1 cellular context compared by ENCODE assay signal in the genomic region with DNA sequence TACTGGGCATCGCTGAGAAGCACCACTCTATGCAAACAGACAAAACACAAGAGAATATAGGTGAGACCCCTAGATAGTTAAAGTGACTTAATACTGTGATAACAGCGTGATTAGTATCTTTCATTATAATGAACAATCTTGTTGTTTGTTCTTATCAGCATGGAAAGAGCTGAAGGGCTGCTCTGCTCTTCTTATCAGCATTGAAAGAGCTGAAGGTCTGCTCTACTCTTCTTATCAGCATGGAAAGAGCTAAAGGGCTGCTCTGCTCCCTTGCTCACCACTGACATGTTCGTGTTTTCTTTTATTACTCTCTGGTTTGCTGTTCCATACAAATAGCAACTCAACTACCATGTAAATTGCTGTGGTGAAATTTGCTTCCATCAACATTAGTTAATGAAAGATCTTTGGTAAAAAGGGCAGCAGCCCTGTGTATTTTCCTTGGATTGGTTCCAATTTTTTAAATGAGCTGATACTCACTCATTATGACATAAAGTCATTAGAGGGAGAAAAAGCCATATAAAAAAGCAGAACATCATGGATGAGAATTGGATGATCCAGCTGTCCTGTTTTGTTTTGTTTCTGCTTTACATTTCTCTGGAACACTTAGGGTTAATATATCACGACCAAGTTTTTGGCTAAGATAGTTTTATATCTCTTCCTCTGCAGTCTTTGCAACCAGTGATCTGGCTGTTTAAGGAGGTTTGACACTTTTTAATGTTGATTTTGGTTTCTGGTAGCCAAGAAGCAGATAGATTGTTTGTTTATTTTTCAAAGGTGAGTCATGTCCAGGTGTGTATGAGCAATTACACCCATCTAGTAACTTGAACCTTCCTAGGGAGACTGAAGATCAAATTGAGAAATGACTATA.
TF ChIP-seq lines count a peak whose summit lies in the region.

No MANE protein-coding gene starts in this region.

TF ChIP-seq in HEK293, 187 proteins besides CTCF, POLR2A, EP300 and RAD21 (continued from another document and continues in another):
- TF ChIP-seq, protein P1, sequence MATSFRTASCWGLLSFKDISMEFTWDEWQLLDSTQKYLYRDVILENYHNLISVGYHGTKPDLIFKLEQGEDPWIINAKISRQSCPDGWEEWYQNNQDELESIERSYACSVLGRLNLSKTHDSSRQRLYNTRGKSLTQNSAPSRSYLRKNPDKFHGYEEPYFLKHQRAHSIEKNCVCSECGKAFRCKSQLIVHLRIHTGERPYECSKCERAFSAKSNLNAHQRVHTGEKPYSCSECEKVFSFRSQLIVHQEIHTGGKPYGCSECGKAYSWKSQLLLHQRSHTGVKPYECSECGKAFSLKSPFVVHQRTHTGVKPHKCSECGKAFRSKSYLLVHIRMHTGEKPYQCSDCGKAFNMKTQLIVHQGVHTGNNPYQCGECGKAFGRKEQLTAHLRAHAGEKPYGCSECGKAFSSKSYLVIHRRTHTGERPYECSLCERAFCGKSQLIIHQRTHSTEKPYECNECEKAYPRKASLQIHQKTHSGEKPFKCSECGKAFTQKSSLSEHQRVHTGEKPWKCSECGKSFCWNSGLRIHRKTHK (tag by site-specific recombination; IDR thresholded peaks at IDR 0.05): no peak
- TF ChIP-seq SETDB1 (IDR thresholded peaks at IDR 0.05; ENCODE audit: insufficient read length, low read length) (no peak), ZNF791 (tag by site-specific recombination; IDR thresholded peaks at IDR 0.05) (no peak), ZEB2 (tag by site-specific recombination; IDR thresholded peaks at IDR 0.05) (no peak), ZFHX2 (tag by site-specific recombination; conservative IDR thresholded peaks at IDR 0.05) (no peak), WT1 (tag by site-specific recombination; IDR thresholded peaks at IDR 0.05) (peak; percentile 48; the same call in 1 of the 2 replicates), ZNF404 (tag by site-specific recombination; IDR thresholded peaks at IDR 0.05) (no peak), OSR2 (tag by site-specific recombination; IDR thresholded peaks at IDR 0.05) (peak; percentile 30; the same call in 1 of the 2 replicates), ZNF514 (tag by site-specific recombination; IDR thresholded peaks at IDR 0.05) (no peak), ZNF132 (tag by site-specific recombination; IDR thresholded peaks at IDR 0.05; ENCODE audit: borderline replicate concordance) (no peak), ZNF335 (tag by site-specific recombination; conservative IDR thresholded peaks at IDR 0.05) (no peak), BCL11A (tag by site-specific recombination; IDR thresholded peaks at IDR 0.05; ENCODE audit: low read depth) (no peak), ZNF561 (tag by site-specific recombination; IDR thresholded peaks at IDR 0.05; ENCODE audit: borderline replicate concordance) (no peak), ZNF366 (tag by site-specific recombination; conservative IDR thresholded peaks at IDR 0.05) (peak; percentile 73), ZNF341 (tag by site-specific recombination; IDR thresholded peaks at IDR 0.05; ENCODE audit: low read depth) (no peak), ZBTB17 (tag by site-specific recombination; IDR thresholded peaks at IDR 0.05) (peak; percentile 11; the same call in 1 of the 2 replicates), KLF1 (tag by site-specific recombination; IDR thresholded peaks at IDR 0.05) (no peak), ZNF146 (tag by site-specific recombination; IDR thresholded peaks at IDR 0.05) (no peak), ZFP3 (tag by site-specific recombination; IDR thresholded peaks at IDR 0.05; ENCODE audit: low read depth) (no peak), ZNF169 (tag by site-specific recombination; IDR thresholded peaks at IDR 0.05) (no peak), MZF1 (tag by site-specific recombination; IDR thresholded peaks at IDR 0.05; ENCODE audit: borderline replicate concordance) (no peak), ZNF558 (tag by site-specific recombination; IDR thresholded peaks at IDR 0.05) (no peak), SP7 (tag by site-specific recombination; IDR thresholded peaks at IDR 0.05) (peak; percentile 48; the same call in 1 of the 2 replicates), ZNF664 (tag by site-specific recombination; IDR thresholded peaks at IDR 0.05) (peak; percentile 89), ZNF2 (tag by site-specific recombination; IDR thresholded peaks at IDR 0.05) (no peak), FEZF1 (tag by site-specific recombination; IDR thresholded peaks at IDR 0.05) (peak; percentile 59), KLF16 (tag by site-specific recombination; IDR thresholded peaks at IDR 0.05) (no peak), ZNF747 (tag by site-specific recombination; IDR thresholded peaks at IDR 0.05) (no peak), ZIC2 (tag by site-specific recombination; IDR thresholded peaks at IDR 0.05) (no peak)
- TF ChIP-seq, protein P2, sequence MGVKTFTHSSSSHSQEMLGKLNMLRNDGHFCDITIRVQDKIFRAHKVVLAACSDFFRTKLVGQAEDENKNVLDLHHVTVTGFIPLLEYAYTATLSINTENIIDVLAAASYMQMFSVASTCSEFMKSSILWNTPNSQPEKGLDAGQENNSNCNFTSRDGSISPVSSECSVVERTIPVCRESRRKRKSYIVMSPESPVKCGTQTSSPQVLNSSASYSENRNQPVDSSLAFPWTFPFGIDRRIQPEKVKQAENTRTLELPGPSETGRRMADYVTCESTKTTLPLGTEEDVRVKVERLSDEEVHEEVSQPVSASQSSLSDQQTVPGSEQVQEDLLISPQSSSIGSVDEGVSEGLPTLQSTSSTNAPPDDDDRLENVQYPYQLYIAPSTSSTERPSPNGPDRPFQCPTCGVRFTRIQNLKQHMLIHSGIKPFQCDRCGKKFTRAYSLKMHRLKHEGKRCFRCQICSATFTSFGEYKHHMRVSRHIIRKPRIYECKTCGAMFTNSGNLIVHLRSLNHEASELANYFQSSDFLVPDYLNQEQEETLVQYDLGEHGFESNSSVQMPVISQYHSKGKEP (tag by site-specific recombination; IDR thresholded peaks at IDR 0.05): no peak
- TF ChIP-seq, protein P3, sequence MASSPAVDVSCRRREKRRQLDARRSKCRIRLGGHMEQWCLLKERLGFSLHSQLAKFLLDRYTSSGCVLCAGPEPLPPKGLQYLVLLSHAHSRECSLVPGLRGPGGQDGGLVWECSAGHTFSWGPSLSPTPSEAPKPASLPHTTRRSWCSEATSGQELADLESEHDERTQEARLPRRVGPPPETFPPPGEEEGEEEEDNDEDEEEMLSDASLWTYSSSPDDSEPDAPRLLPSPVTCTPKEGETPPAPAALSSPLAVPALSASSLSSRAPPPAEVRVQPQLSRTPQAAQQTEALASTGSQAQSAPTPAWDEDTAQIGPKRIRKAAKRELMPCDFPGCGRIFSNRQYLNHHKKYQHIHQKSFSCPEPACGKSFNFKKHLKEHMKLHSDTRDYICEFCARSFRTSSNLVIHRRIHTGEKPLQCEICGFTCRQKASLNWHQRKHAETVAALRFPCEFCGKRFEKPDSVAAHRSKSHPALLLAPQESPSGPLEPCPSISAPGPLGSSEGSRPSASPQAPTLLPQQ (tag by site-specific recombination; IDR thresholded peaks at IDR 0.05): no peak
- TF ChIP-seq, protein P4, sequence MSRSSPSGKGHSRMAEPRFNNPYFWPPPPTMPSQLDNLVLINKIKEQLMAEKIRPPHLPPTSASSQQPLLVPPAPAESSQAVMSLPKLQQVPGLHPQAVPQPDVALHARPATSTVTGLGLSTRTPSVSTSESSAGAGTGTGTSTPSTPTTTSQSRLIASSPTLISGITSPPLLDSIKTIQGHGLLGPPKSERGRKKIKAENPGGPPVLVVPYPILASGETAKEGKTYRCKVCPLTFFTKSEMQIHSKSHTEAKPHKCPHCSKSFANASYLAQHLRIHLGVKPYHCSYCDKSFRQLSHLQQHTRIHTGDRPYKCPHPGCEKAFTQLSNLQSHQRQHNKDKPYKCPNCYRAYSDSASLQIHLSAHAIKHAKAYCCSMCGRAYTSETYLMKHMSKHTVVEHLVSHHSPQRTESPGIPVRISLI (tag by site-specific recombination; IDR thresholded peaks at IDR 0.05): 0 out of 2 replicates have a peak, but pooled peaks have one; percentile 28
- TF ChIP-seq, protein P5, sequence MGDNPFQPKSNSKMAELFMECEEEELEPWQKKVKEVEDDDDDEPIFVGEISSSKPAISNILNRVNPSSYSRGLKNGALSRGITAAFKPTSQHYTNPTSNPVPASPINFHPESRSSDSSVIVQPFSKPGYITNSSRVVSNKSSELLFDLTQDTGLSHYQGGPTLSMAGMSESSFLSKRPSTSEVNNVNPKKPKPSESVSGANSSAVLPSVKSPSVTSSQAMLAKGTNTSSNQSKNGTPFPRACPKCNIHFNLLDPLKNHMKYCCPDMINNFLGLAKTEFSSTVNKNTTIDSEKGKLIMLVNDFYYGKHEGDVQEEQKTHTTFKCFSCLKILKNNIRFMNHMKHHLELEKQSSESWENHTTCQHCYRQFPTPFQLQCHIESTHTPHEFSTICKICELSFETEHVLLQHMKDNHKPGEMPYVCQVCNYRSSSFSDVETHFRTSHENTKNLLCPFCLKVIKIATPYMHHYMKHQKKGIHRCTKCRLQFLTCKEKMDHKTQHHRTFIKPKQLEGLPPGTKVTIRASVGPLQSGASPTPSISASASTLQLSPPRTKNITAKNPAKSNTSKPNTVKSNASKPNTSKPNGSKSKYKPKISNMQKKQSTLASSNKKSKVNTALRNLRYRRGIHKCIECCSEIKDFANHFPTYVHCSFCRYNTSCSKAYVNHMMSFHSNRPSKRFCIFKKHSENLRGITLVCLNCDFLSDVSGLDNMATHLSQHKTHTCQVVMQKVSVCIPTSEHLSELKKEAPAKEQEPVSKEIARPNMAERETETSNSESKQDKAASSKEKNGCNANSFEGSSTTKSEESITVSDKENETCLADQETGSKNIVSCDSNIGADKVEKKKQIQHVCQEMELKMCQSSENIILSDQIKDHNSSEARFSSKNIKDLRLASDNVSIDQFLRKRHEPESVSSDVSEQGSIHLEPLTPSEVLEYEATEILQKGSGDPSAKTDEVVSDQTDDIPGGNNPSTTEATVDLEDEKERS (tag by site-specific recombination; IDR thresholded peaks at IDR 0.05): no peak
- TF ChIP-seq, protein P6, sequence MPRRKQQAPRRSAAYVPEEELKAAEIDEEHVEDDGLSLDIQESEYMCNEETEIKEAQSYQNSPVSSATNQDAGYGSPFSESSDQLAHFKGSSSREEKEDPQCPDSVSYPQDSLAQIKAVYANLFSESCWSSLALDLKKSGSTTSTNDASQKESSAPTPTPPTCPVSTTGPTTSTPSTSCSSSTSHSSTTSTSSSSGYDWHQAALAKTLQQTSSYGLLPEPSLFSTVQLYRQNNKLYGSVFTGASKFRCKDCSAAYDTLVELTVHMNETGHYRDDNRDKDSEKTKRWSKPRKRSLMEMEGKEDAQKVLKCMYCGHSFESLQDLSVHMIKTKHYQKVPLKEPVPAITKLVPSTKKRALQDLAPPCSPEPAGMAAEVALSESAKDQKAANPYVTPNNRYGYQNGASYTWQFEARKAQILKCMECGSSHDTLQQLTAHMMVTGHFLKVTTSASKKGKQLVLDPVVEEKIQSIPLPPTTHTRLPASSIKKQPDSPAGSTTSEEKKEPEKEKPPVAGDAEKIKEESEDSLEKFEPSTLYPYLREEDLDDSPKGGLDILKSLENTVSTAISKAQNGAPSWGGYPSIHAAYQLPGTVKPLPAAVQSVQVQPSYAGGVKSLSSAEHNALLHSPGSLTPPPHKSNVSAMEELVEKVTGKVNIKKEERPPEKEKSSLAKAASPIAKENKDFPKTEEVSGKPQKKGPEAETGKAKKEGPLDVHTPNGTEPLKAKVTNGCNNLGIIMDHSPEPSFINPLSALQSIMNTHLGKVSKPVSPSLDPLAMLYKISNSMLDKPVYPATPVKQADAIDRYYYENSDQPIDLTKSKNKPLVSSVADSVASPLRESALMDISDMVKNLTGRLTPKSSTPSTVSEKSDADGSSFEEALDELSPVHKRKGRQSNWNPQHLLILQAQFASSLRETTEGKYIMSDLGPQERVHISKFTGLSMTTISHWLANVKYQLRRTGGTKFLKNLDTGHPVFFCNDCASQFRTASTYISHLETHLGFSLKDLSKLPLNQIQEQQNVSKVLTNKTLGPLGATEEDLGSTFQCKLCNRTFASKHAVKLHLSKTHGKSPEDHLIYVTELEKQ (tag by site-specific recombination; IDR thresholded peaks at IDR 0.05; ENCODE audit: borderline replicate concordance): no peak
- TF ChIP-seq, protein P7, sequence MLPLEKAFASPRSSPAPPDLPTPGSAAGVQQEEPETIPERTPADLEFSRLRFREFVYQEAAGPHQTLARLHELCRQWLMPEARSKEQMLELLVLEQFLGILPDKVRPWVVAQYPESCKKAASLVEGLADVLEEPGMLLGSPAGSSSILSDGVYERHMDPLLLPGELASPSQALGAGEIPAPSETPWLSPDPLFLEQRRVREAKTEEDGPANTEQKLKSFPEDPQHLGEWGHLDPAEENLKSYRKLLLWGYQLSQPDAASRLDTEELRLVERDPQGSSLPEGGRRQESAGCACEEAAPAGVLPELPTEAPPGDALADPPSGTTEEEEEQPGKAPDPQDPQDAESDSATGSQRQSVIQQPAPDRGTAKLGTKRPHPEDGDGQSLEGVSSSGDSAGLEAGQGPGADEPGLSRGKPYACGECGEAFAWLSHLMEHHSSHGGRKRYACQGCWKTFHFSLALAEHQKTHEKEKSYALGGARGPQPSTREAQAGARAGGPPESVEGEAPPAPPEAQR (tag by site-specific recombination; IDR thresholded peaks at IDR 0.05): no peak
- TF ChIP-seq, protein P8, sequence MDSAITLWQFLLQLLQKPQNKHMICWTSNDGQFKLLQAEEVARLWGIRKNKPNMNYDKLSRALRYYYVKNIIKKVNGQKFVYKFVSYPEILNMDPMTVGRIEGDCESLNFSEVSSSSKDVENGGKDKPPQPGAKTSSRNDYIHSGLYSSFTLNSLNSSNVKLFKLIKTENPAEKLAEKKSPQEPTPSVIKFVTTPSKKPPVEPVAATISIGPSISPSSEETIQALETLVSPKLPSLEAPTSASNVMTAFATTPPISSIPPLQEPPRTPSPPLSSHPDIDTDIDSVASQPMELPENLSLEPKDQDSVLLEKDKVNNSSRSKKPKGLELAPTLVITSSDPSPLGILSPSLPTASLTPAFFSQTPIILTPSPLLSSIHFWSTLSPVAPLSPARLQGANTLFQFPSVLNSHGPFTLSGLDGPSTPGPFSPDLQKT (IDR thresholded peaks at IDR 0.05; ENCODE audit: borderline replicate concordance, low read depth, low read length): no peak
- TF ChIP-seq, protein P9, sequence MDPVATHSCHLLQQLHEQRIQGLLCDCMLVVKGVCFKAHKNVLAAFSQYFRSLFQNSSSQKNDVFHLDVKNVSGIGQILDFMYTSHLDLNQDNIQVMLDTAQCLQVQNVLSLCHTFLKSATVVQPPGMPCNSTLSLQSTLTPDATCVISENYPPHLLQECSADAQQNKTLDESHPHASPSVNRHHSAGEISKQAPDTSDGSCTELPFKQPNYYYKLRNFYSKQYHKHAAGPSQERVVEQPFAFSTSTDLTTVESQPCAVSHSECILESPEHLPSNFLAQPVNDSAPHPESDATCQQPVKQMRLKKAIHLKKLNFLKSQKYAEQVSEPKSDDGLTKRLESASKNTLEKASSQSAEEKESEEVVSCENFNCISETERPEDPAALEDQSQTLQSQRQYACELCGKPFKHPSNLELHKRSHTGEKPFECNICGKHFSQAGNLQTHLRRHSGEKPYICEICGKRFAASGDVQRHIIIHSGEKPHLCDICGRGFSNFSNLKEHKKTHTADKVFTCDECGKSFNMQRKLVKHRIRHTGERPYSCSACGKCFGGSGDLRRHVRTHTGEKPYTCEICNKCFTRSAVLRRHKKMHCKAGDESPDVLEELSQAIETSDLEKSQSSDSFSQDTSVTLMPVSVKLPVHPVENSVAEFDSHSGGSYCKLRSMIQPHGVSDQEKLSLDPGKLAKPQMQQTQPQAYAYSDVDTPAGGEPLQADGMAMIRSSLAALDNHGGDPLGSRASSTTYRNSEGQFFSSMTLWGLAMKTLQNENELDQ (tag by site-specific recombination; IDR thresholded peaks at IDR 0.05; ENCODE audit: low read depth): no peak
- TF ChIP-seq, protein P10, sequence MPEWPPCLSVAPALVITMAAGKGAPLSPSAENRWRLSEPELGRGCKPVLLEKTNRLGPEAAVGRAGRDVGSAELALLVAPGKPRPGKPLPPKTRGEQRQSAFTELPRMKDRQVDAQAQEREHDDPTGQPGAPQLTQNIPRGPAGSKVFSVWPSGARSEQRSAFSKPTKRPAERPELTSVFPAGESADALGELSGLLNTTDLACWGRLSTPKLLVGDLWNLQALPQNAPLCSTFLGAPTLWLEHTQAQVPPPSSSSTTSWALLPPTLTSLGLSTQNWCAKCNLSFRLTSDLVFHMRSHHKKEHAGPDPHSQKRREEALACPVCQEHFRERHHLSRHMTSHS (tag by site-specific recombination; IDR thresholded peaks at IDR 0.05): no peak
